ENCODE assay signal across 10 cellular contexts in the genomic region with DNA sequence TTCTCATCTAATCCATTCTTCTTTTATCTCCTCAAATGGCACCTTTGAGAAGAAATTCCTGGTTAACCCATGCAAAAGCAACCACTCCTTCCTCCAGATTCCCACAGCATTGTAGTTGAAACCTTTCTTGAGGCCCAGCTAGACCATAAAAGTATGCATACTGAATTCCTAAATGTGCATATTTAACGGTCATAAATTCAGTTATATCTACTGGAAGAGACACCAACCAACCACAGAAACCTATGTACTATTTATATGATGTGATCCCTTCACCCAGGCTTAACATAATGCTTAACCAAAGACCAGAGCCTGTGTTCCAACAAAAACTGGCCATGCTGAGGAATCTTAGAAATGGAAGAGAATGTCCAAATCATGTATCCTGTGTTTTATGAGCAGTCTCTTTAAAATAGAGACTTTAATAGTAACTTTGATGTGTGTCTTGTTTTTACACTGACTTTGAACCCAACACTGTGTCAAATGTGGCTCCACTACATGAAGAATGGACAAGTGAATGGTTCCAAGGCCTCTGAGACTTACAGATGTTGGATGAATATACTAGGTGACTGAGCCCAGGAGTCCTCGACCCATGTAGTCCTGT. TPM values are rescaled to one million over a fixed set of nuclear protein-coding genes. Genes with fewer than 3 reads are reported as not detected.
DNase-seq lines count a peak whose midpoint lies in the region; ATAC-seq and TF ChIP-seq lines count a peak whose summit lies in the region.
"Had no signal": no experiment of that assay in that cellular context is flagged by ENCODE, and none has a peak within 500 bp of the region (broad histone marks: within the 10 kb centered on the region; RNA-seq: fewer than 3 reads in every experiment).

No MANE protein-coding gene starts in this region.

- WGBS in right cardiac atrium, result 70% methylated on average over 2 of the region's 2 CpGs
- WGBS in endodermal cell (ENCODE audit: insufficient coverage in 1 of 2, insufficient read length in 1 of 2), 2 experiments, result 80 to 98% methylated on average over 1 to 2 of the region's 2 CpGs

- ATAC-seq in right cardiac atrium (no peak), T-cell (replicated peaks in 1 of 4) (no peak), HG03025 (IDR thresholded peaks at IDR 0.05; ENCODE audit: low FRiP score, unreplicated experiment) (no peak), GM21723 (IDR thresholded peaks at IDR 0.05; ENCODE audit: unreplicated experiment) (no peak)
- ATAC-seq in stimulated activated naive CD8-positive, alpha-beta T cell treated with anti-CD3 and anti-CD28 coated beads, Interleukin-15, amount 100 ng/mL, for 72 hours, result peak; percentile 6

- H3K36me3 Mint-ChIP-seq in T-cell (peaks cover 13% of the 10 kb centered on the region), endodermal cell (ENCODE audit: low read depth) (no peaks in the 10 kb centered on the region)

- POLR2A ChIA-PET in T-cell (lab: Charles Lee), result interaction anchor here (0.5 to 1.4 kb wide), 3 partner anchors 10 to 24 kb away, joined by 3 to 7 read pairs (median 4); a partner anchor contains a TSS

- CTCF ChIA-PET in T-cell (lab: Charles Lee), result interaction anchor here (0.6 to 1.9 kb wide), 21 partner anchors 9 to 509 kb away, joined by 3 to 13 read pairs (median 4); a partner anchor contains a TSS

- H3K27ac ChIP-seq in left ventricle myocardium inferior (replicated peaks) (peak overlapping the region; percentile 83), right cardiac atrium (ENCODE audit: low read length) (no peak overlapping the region), endodermal cell (ENCODE audit: low read depth, low read length) (no peak overlapping the region)

- no peaks in the 10 kb centered on the region for H3K27me3 Mint-ChIP-seq in T-cell
- H3K27me3 Mint-ChIP-seq in endodermal cell (ENCODE audit: insufficient read depth), result peaks cover 37% of the 10 kb centered on the region
- no peaks in the 10 kb centered on the region for H3K27me3 Mint-ChIP-seq in stimulated activated naive CD8-positive, alpha-beta T cell treated with anti-CD3 and anti-CD28 coated beads, Interleukin-15, amount 100 ng/mL, for 72 hours

- H3K9me3 Mint-ChIP-seq in T-cell (no peaks in the 10 kb centered on the region), endodermal cell (no peaks in the 10 kb centered on the region)
- H3K9me3 Mint-ChIP-seq in stimulated activated naive CD8-positive, alpha-beta T cell treated with anti-CD3 and anti-CD28 coated beads, Interleukin-15, amount 100 ng/mL, for 72 hours, result no peaks in the 10 kb centered on the region

- TF ChIP-seq CTCF in left ventricle myocardium inferior (IDR thresholded peaks at IDR 0.05; ENCODE audit: borderline replicate concordance), result no peak
- no peak for TF ChIP-seq CTCF in endodermal cell (conservative IDR thresholded peaks at IDR 0.05)

- intact Hi-C loops in left ventricle myocardium inferior (cut with micrococcal nuclease), result no loop called here
- intact Hi-C loops in right cardiac atrium (cut with DNase I), result no loop called here

- H3K27me3 ChIP-seq in left ventricle myocardium inferior (ENCODE audit: low read depth) (no peaks in the 10 kb centered on the region), right cardiac atrium (ENCODE audit: control insufficient read depth, insufficient read depth) (no peaks in the 10 kb centered on the region), endodermal cell (ENCODE audit: control insufficient read depth, insufficient read depth, low read length, poor library complexity, severe bottlenecking) (peaks cover 17% of the 10 kb centered on the region)

- H3K27ac Mint-ChIP-seq in T-cell (peak overlapping the region; percentile 95 to 96), endodermal cell (no peak overlapping the region)
- H3K27ac Mint-ChIP-seq in stimulated activated naive CD8-positive, alpha-beta T cell treated with anti-CD3 and anti-CD28 coated beads, Interleukin-15, amount 100 ng/mL, for 72 hours, result peak overlapping the region in 1 of 2 donors; percentile 97

- H3K4me3 ChIP-seq in left ventricle myocardium inferior (no peak overlapping the region), right cardiac atrium (ENCODE audit: low read length) (no peak overlapping the region), endodermal cell (ENCODE audit: low read length) (no peak overlapping the region)

- H3K9me3 ChIP-seq in left ventricle myocardium inferior (replicated peaks) (no peaks in the 10 kb centered on the region), right cardiac atrium (ENCODE audit: control insufficient read depth, low read length) (no peaks in the 10 kb centered on the region), endodermal cell (ENCODE audit: control insufficient read depth, low read length) (no peaks in the 10 kb centered on the region)

- H3K36me3 ChIP-seq in left ventricle myocardium inferior (no peaks in the 10 kb centered on the region), endodermal cell (ENCODE audit: control insufficient read depth, insufficient read depth, low read length) (no peaks in the 10 kb centered on the region)

- H3K4me3 Mint-ChIP-seq in T-cell (peak overlapping the region; percentile 67 to 99 (median 80)), endodermal cell (no peak overlapping the region)
- peak overlapping the region; percentile 89 to 96 for H3K4me3 Mint-ChIP-seq in stimulated activated naive CD8-positive, alpha-beta T cell treated with anti-CD3 and anti-CD28 coated beads, Interleukin-15, amount 100 ng/mL, for 72 hours

- DNase-seq in left ventricle myocardium inferior (no peak), right cardiac atrium (no peak), T-cell (no peak), endodermal cell (peak; percentile 5), NCI-H2081 treated with DMSO at 0.1 percent for 48 hours (lab: John Stamatoyannopoulos, UW) (no peak)
- DNase-seq in stimulated activated naive CD8-positive, alpha-beta T cell treated with anti-CD3 and anti-CD28 coated beads, Interleukin-15, amount 100 ng/mL, for 72 hours, result peak in 1 of 2 donors; percentile 5
- DNase-seq: GF-D8, left cardiac atrium had no signal

- no peak overlapping the region for H3K9ac ChIP-seq in endodermal cell (ENCODE audit: extremely low read depth, low read length, poor library complexity, severe bottlenecking)

- peaks cover 67 to 84% (median 83%) of the 10 kb centered on the region in 3 donors for H3K4me1 Mint-ChIP-seq in T-cell
- peaks cover 8% of the 10 kb centered on the region for H3K4me1 Mint-ChIP-seq in endodermal cell
- peaks cover 86% of the 10 kb centered on the region for H3K4me1 Mint-ChIP-seq in stimulated activated naive CD8-positive, alpha-beta T cell treated with anti-CD3 and anti-CD28 coated beads, Interleukin-15, amount 100 ng/mL, for 72 hours

- H3K4me1 ChIP-seq in left ventricle myocardium inferior, result peaks cover 58% of the 10 kb centered on the region
- peaks cover 5% of the 10 kb centered on the region for H3K4me1 ChIP-seq in right cardiac atrium (ENCODE audit: control insufficient read depth, insufficient read depth, low read length)
- no peaks in the 10 kb centered on the region for H3K4me1 ChIP-seq in endodermal cell (ENCODE audit: control insufficient read depth, insufficient read depth, low read length)

RNA-seq across cellular contexts. Expression of a gene that starts 11.4 kb away (rescaled TPM):
- total RNA-seq in left ventricle myocardium inferior, result 28.5 TPM
- total RNA-seq in right cardiac atrium, result 10 to 100 TPM; 21.6 to 29.6 (median 26.9) TPM
- 21.8 TPM for polyA plus RNA-seq in right cardiac atrium
- 10 to 100 TPM; 46.0 to 55.5 (median 47.6) TPM for total RNA-seq in T-cell
- total RNA-seq in endodermal cell, result 10 to 100 TPM; 27.9 to 31.0 TPM
- 21.5 TPM for polyA plus RNA-seq in endodermal cell (2013, experiment 1 of 2)
- 19.4 TPM for polyA plus RNA-seq in endodermal cell (2013, experiment 2 of 2)
